25 cellular contexts compared by ENCODE assay signal in the genomic region with DNA sequence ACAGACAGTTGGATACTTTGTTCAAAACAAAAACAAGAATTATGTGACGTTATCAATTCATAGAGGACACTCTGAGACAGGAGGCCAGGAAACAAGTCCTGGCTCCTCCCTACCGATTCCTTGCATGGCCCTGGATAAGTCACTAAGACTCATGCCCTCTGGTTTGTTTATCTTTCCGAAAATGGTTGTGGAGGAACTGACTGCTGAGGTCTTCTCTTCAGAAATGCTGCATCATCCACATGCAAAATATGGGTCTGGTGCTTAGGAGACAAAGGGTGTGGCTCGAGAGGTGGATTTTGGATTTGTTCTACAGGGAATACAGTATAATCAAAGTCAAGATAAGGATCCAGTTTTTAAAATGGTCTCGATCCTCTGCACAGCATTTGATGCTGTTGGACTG.
"Had no signal": no experiment of that assay in that cellular context is flagged by ENCODE, and none has a peak within 500 bp of the region (broad histone marks: within the 10 kb centered on the region; RNA-seq: fewer than 3 reads in every experiment).

No MANE protein-coding gene starts in this region.

- H3K27ac ChIP-seq: esophagus muscularis mucosa, left lung, lower lobe of right lung, parathyroid adenoma, psoas muscle, sigmoid colon, upper lobe of left lung, VCaP had no signal

- H3K4me3 ChIP-seq: esophagus muscularis mucosa, left lung, lower lobe of right lung, psoas muscle, sigmoid colon, upper lobe of left lung had no signal

- ATAC-seq: activated T-cell treated with anti-CD3 and anti-CD28 coated beads, Interleukin-2, amount 50 U/mL, for 72 hours; left lung; lower lobe of right lung; naive thymus-derived CD8-positive, alpha-beta T cell; psoas muscle; stimulated activated effector memory CD8-positive, alpha-beta T cell treated with anti-CD3 and anti-CD28 coated beads, Interleukin-12 subunit alpha, Interleukin-12 subunit beta, amount 100 ng/mL, for 72 hours had no signal

- H3K27me3 ChIP-seq: esophagus muscularis mucosa, left lung, sigmoid colon, upper lobe of left lung had no signal

- H3K9ac ChIP-seq: parathyroid adenoma had no signal

- H3K79me2 ChIP-seq: parathyroid adenoma had no signal

- H3K4me1 ChIP-seq: esophagus muscularis mucosa, left lung, lower lobe of right lung, parathyroid adenoma, psoas muscle, sigmoid colon, upper lobe of left lung had no signal

- H2AFZ ChIP-seq: parathyroid adenoma had no signal

- H3K36me3 Mint-ChIP-seq: stimulated activated effector memory CD8-positive, alpha-beta T cell treated with anti-CD3 and anti-CD28 coated beads, Interleukin-12 subunit alpha, Interleukin-12 subunit beta, amount 100 ng/mL, for 72 hours had no signal

- H3K27ac Mint-ChIP-seq: activated naive CD8-positive, alpha-beta T cell; activated T-cell treated with anti-CD3 and anti-CD28 coated beads, Interleukin-2, amount 50 U/mL, for 72 hours; dendritic cell treated with granulocyte-macrophage colony-stimulating factor and Interleukin-4, amounts not matched to agents 40 ng/mL and 50 ng/mL, for 4 days; naive thymus-derived CD8-positive, alpha-beta T cell; stimulated activated effector memory CD8-positive, alpha-beta T cell treated with anti-CD3 and anti-CD28 coated beads, Interleukin-12 subunit alpha, Interleukin-12 subunit beta, amount 100 ng/mL, for 72 hours; stimulated activated naive CD8-positive, alpha-beta T cell treated with anti-CD3 and anti-CD28 coated beads, Interleukin-15, Interleukin-2, amounts not matched to agents 100 ng/mL and 50 ng/mL, for 24 hours had no signal

- H3K9me3 Mint-ChIP-seq: stimulated activated naive CD8-positive, alpha-beta T cell treated with anti-CD3 and anti-CD28 coated beads, Interleukin-15, Interleukin-2, amounts not matched to agents 100 ng/mL and 50 ng/mL, for 24 hours had no signal

- H3K9me3 ChIP-seq: psoas muscle had no signal

- DNase-seq: activated CD4-positive, alpha-beta T cell treated with anti-CD3 and anti-CD28 coated beads for 4 hours; activated CD4-positive, alpha-beta T cell treated with anti-CD3 and anti-CD28 coated beads, Interleukin-2, amount 50 U/mL, for 4 hours; activated naive CD4-positive, alpha-beta T cell; activated T-cell treated with anti-CD3 and anti-CD28 coated beads for 4 hours; activated T-cell treated with anti-CD3 and anti-CD28 coated beads, Interleukin-2, amount 50 U/mL, for 72 hours; anterior cingulate cortex; foreskin melanocyte; left lung; lower lobe of right lung; mesenchymal stem cell; naive thymus-derived CD8-positive, alpha-beta T cell; nucleus accumbens; psoas muscle; sigmoid colon; small intestine; stimulated activated CD4-positive, alpha-beta T cell treated with anti-CD3 and anti-CD28 coated beads, Interleukin-4, amount 100 ng/mL, for 24 hours; substantia nigra; upper lobe of left lung had no signal

- H3K36me3 ChIP-seq: esophagus muscularis mucosa, left lung, lower lobe of right lung, sigmoid colon, upper lobe of left lung had no signal
